ENCODE assay signal across 18 cellular contexts in the genomic region with DNA sequence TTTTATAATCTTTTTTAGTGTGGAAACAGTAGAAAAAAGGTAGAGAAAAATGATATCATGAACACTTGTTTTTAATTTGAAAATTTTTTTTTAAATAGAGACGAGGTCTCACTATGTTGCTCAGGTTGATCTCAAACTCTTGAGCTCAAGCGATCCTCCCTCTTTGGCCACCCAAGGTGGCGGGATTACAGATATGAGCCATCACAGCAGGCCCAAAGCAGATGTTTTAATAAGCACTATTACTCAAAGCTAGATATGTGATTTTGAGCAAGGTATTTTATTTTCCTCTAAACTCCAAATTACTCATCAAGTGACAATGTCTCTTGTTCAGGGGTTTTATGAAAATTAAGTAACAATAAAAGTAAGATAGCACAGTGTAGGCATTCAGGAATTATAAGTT. TPM values are rescaled to one million over a fixed set of nuclear protein-coding genes. Genes with fewer than 3 reads are reported as not detected.
DNase-seq lines count a peak whose midpoint lies in the region; ATAC-seq lines count a peak whose summit lies in the region.
"Had no signal": no experiment of that assay in that cellular context is flagged by ENCODE, and none has a peak within 500 bp of the region (broad histone marks: within the 10 kb centered on the region; RNA-seq: fewer than 3 reads in every experiment).

No MANE protein-coding gene starts in this region.

- POLR2A ChIA-PET in activated CD4-positive, alpha-beta T cell treated with anti-CD3 and anti-CD28 coated beads for 36 hours (lab: Charles Lee) = no interaction called here
- POLR2A ChIA-PET in activated CD4-positive, alpha-beta T cell treated with anti-CD3 and anti-CD28 coated beads, Interleukin-2, amount 10 ng/mL, durations not matched to agents 7 days and 5 days (lab: Charles Lee) = no interaction called here

- peak; percentile 56 for DNase-seq in activated CD4-positive, alpha-beta T cell treated with anti-CD3 and anti-CD28 coated beads for 36 hours
- no peak for DNase-seq in activated CD4-positive, alpha-beta T cell treated with anti-CD3 and anti-CD28 coated beads, Interleukin-2, amount 10 ng/mL, durations not matched to agents 7 days and 5 days
- DNase-seq in activated naive CD4-positive, alpha-beta T cell treated with anti-CD3 and anti-CD28 coated beads, Interleukin-2, amount 50 U/mL, for 72 hours (ENCODE audit: low spot score in 2 of 2) = peak in 1 of 2 donors; percentile 25
- no peak for DNase-seq in activated naive CD4-positive, alpha-beta T cell (lab: John Stamatoyannopoulos, UW)
- peak; percentile 3 for DNase-seq in T-helper 2 cell treated with Interferon-gamma antibody and Interleukin-4, amounts not matched to agents 5 μg/mL and 100 μg/mL, for 36 hours (ENCODE audit: low spot score)
- DNase-seq in natural killer cell treated with Interleukin-12 subunit alpha and Interleukin-12 subunit beta and Interleukin-15 and Interleukin-18, amount 100 ng/mL, for 72 hours (ENCODE audit: low spot score) = no peak
- no peak for DNase-seq in NCI-H128 (lab: John Stamatoyannopoulos, UW; ENCODE audit: unreplicated experiment)
- DNase-seq: 8988T, BE2C, DMS 273 treated with DMSO at 0.1 percent for 48 hours, GDM1, KG1, NCI-H1436, NCI-H2029 treated with DMSO at 0.1 percent for 48 hours, NCI-H2171 treated with DMSO at 0.1 percent for 48 hours, NCI-H774 had no signal

- CTCF ChIA-PET in activated CD4-positive, alpha-beta T cell treated with anti-CD3 and anti-CD28 coated beads for 36 hours (lab: Charles Lee) = interaction anchor here (0.9 to 3.5 kb wide), 4 partner anchors 9 to 263 kb away, joined by 4 to 26 read pairs (median 5); a partner anchor contains a TSS
- CTCF ChIA-PET in activated CD4-positive, alpha-beta T cell treated with anti-CD3 and anti-CD28 coated beads, Interleukin-2, amount 10 ng/mL, durations not matched to agents 7 days and 5 days (lab: Charles Lee) = interaction anchor here (0.6 to 1.5 kb wide), 6 partner anchors 17 to 1398 kb away, joined by 3 to 4 read pairs (median 3); no protein-coding TSS in a partner anchor

- intact Hi-C loops in activated CD4-positive, alpha-beta T cell treated with anti-CD3 and anti-CD28 coated beads for 36 hours (cut with DNase I, micrococcal nuclease) = loop anchor here (1.0 to 2.0 kb wide), 2 partner anchors 10 to 60 kb away; no protein-coding TSS in a partner anchor

- peak; percentile 52 for ATAC-seq in activated CD4-positive, alpha-beta T cell treated with anti-CD3 and anti-CD28 coated beads for 36 hours
- ATAC-seq in activated naive CD4-positive, alpha-beta T cell treated with anti-CD3 and anti-CD28 coated beads, Interleukin-2, amount 50 U/mL, for 72 hours = peak; percentile 45 to 84
- peak in 1 of 2 donors; percentile 53 for ATAC-seq in natural killer cell treated with Interleukin-12 subunit alpha and Interleukin-12 subunit beta and Interleukin-15 and Interleukin-18, amount 100 ng/mL, for 72 hours
- ATAC-seq in HG03378 (IDR thresholded peaks at IDR 0.05; ENCODE audit: unreplicated experiment) = no peak
- ATAC-seq: HepG2 had no signal

- H3K4me1 Mint-ChIP-seq in activated CD4-positive, alpha-beta T cell treated with anti-CD3 and anti-CD28 coated beads for 36 hours = peaks cover 43% of the 10 kb centered on the region
- peaks cover 20% of the 10 kb centered on the region for H3K4me1 Mint-ChIP-seq in activated CD4-positive, alpha-beta T cell treated with anti-CD3 and anti-CD28 coated beads, Interleukin-2, amount 10 ng/mL, durations not matched to agents 7 days and 5 days
- peaks cover 19% of the 10 kb centered on the region for H3K4me1 Mint-ChIP-seq in T-helper 2 cell treated with Interferon-gamma antibody and Interleukin-4, amounts not matched to agents 5 μg/mL and 100 μg/mL, for 36 hours (ENCODE audit: low read depth)
- H3K4me1 Mint-ChIP-seq in natural killer cell treated with Interleukin-12 subunit alpha and Interleukin-12 subunit beta and Interleukin-15 and Interleukin-18, amount 100 ng/mL, for 72 hours (ENCODE audit: low read depth in 2 of 2) = peaks cover 16 to 19% of the 10 kb centered on the region in 2 donors

- H3K27me3 Mint-ChIP-seq in activated CD4-positive, alpha-beta T cell treated with anti-CD3 and anti-CD28 coated beads for 36 hours = no peaks in the 10 kb centered on the region
- no peaks in the 10 kb centered on the region for H3K27me3 Mint-ChIP-seq in activated CD4-positive, alpha-beta T cell treated with anti-CD3 and anti-CD28 coated beads, Interleukin-2, amount 10 ng/mL, durations not matched to agents 7 days and 5 days
- H3K27me3 Mint-ChIP-seq in T-helper 2 cell treated with Interferon-gamma antibody and Interleukin-4, amounts not matched to agents 5 μg/mL and 100 μg/mL, for 36 hours (ENCODE audit: low read depth) = no peaks in the 10 kb centered on the region
- H3K27me3 Mint-ChIP-seq in natural killer cell treated with Interleukin-12 subunit alpha and Interleukin-12 subunit beta and Interleukin-15 and Interleukin-18, amount 100 ng/mL, for 72 hours = no peaks in the 10 kb centered on the region

- H3K27ac Mint-ChIP-seq in activated CD4-positive, alpha-beta T cell treated with anti-CD3 and anti-CD28 coated beads for 36 hours = peak overlapping the region; percentile 73
- H3K27ac Mint-ChIP-seq in activated CD4-positive, alpha-beta T cell treated with anti-CD3 and anti-CD28 coated beads, Interleukin-2, amount 10 ng/mL, durations not matched to agents 7 days and 5 days = no peak overlapping the region
- H3K27ac Mint-ChIP-seq in activated naive CD4-positive, alpha-beta T cell treated with anti-CD3 and anti-CD28 coated beads, Interleukin-2, amount 50 U/mL, for 72 hours = peak overlapping the region; percentile 51 to 93
- no peak overlapping the region for H3K27ac Mint-ChIP-seq in T-helper 2 cell treated with Interferon-gamma antibody and Interleukin-4, amounts not matched to agents 5 μg/mL and 100 μg/mL, for 36 hours
- peak overlapping the region; percentile 37 to 64 for H3K27ac Mint-ChIP-seq in natural killer cell treated with Interleukin-12 subunit alpha and Interleukin-12 subunit beta and Interleukin-15 and Interleukin-18, amount 100 ng/mL, for 72 hours

- H3K4me3 Mint-ChIP-seq in activated CD4-positive, alpha-beta T cell treated with anti-CD3 and anti-CD28 coated beads for 36 hours = no peak overlapping the region
- H3K4me3 Mint-ChIP-seq in activated CD4-positive, alpha-beta T cell treated with anti-CD3 and anti-CD28 coated beads, Interleukin-2, amount 10 ng/mL, durations not matched to agents 7 days and 5 days = no peak overlapping the region
- H3K4me3 Mint-ChIP-seq in T-helper 2 cell treated with Interferon-gamma antibody and Interleukin-4, amounts not matched to agents 5 μg/mL and 100 μg/mL, for 36 hours = no peak overlapping the region
- H3K4me3 Mint-ChIP-seq in natural killer cell treated with Interleukin-12 subunit alpha and Interleukin-12 subunit beta and Interleukin-15 and Interleukin-18, amount 100 ng/mL, for 72 hours = no peak overlapping the region

- H3K9me3 Mint-ChIP-seq in activated CD4-positive, alpha-beta T cell treated with anti-CD3 and anti-CD28 coated beads for 36 hours (ENCODE audit: low read depth) = no peaks in the 10 kb centered on the region
- H3K9me3 Mint-ChIP-seq in activated CD4-positive, alpha-beta T cell treated with anti-CD3 and anti-CD28 coated beads, Interleukin-2, amount 10 ng/mL, durations not matched to agents 7 days and 5 days = no peaks in the 10 kb centered on the region
- H3K9me3 Mint-ChIP-seq in activated naive CD4-positive, alpha-beta T cell treated with anti-CD3 and anti-CD28 coated beads, Interleukin-2, amount 50 U/mL, for 72 hours = no peaks in the 10 kb centered on the region
- H3K9me3 Mint-ChIP-seq in T-helper 2 cell treated with Interferon-gamma antibody and Interleukin-4, amounts not matched to agents 5 μg/mL and 100 μg/mL, for 36 hours = no peaks in the 10 kb centered on the region
- no peaks in the 10 kb centered on the region for H3K9me3 Mint-ChIP-seq in natural killer cell treated with Interleukin-12 subunit alpha and Interleukin-12 subunit beta and Interleukin-15 and Interleukin-18, amount 100 ng/mL, for 72 hours

- peaks cover 14% of the 10 kb centered on the region for H3K36me3 Mint-ChIP-seq in activated CD4-positive, alpha-beta T cell treated with anti-CD3 and anti-CD28 coated beads for 36 hours (ENCODE audit: low read depth)
- peaks cover 8% of the 10 kb centered on the region for H3K36me3 Mint-ChIP-seq in activated CD4-positive, alpha-beta T cell treated with anti-CD3 and anti-CD28 coated beads, Interleukin-2, amount 10 ng/mL, durations not matched to agents 7 days and 5 days (ENCODE audit: low read depth)
- peaks cover 0 to 9% of the 10 kb centered on the region in 2 donors for H3K36me3 Mint-ChIP-seq in activated naive CD4-positive, alpha-beta T cell treated with anti-CD3 and anti-CD28 coated beads, Interleukin-2, amount 50 U/mL, for 72 hours
- H3K36me3 Mint-ChIP-seq in T-helper 2 cell treated with Interferon-gamma antibody and Interleukin-4, amounts not matched to agents 5 μg/mL and 100 μg/mL, for 36 hours (ENCODE audit: low read depth) = peaks cover 3% of the 10 kb centered on the region
- H3K36me3 Mint-ChIP-seq in natural killer cell treated with Interleukin-12 subunit alpha and Interleukin-12 subunit beta and Interleukin-15 and Interleukin-18, amount 100 ng/mL, for 72 hours = no peaks in the 10 kb centered on the region

RNA-seq across cellular contexts. Expression of a gene that starts 10.7 kb away (rescaled TPM):
- 10 to 100 TPM; 13.9 to 27.2 TPM for total RNA-seq in activated CD4-positive, alpha-beta T cell treated with anti-CD3 and anti-CD28 coated beads for 36 hours
- total RNA-seq in activated CD4-positive, alpha-beta T cell treated with anti-CD3 and anti-CD28 coated beads, Interleukin-2, amount 10 ng/mL, durations not matched to agents 7 days and 5 days = 10 to 100 TPM; 17.5 to 20.7 TPM
- 10 to 100 TPM; 23.1 to 26.4 TPM for total RNA-seq in activated naive CD4-positive, alpha-beta T cell treated with anti-CD3 and anti-CD28 coated beads, Interleukin-2, amount 50 U/mL, for 72 hours
- total RNA-seq in natural killer cell treated with Interleukin-12 subunit alpha and Interleukin-12 subunit beta and Interleukin-15 and Interleukin-18, amount 100 ng/mL, for 72 hours = 10 to 100 TPM; 22.3 to 22.7 TPM

Comparison
In these comparisons a context has a peak if more than half of its experiments do, and no peak if none do; other contexts are left out.
1. DNase-seq: peak in activated CD4-positive, alpha-beta T cell treated with anti-CD3 and anti-CD28 coated beads for 36 hours (single experiment) and T-helper 2 cell treated with Interferon-gamma antibody and Interleukin-4, amounts not matched to agents 5 μg/mL and 100 μg/mL, for 36 hours (single experiment); none in activated CD4-positive, alpha-beta T cell treated with anti-CD3 and anti-CD28 coated beads, Interleukin-2, amount 10 ng/mL, durations not matched to agents 7 days and 5 days (single experiment), activated naive CD4-positive, alpha-beta T cell (0 of 4), natural killer cell treated with Interleukin-12 subunit alpha and Interleukin-12 subunit beta and Interleukin-15 and Interleukin-18, amount 100 ng/mL, for 72 hours (single experiment) and NCI-H128 (single experiment).
2. H3K27ac Mint-ChIP-seq: peak in activated CD4-positive, alpha-beta T cell treated with anti-CD3 and anti-CD28 coated beads for 36 hours (single experiment), activated naive CD4-positive, alpha-beta T cell treated with anti-CD3 and anti-CD28 coated beads, Interleukin-2, amount 50 U/mL, for 72 hours (2 of 2) and natural killer cell treated with Interleukin-12 subunit alpha and Interleukin-12 subunit beta and Interleukin-15 and Interleukin-18, amount 100 ng/mL, for 72 hours (2 of 2); none in activated CD4-positive, alpha-beta T cell treated with anti-CD3 and anti-CD28 coated beads, Interleukin-2, amount 10 ng/mL, durations not matched to agents 7 days and 5 days (single experiment) and T-helper 2 cell treated with Interferon-gamma antibody and Interleukin-4, amounts not matched to agents 5 μg/mL and 100 μg/mL, for 36 hours (single experiment).